In genomic region chr7:142587578-142588191, GRCh38 we compare ENCODE assay signal across 9 cellular contexts.
DNase-seq lines count a peak whose midpoint lies in the region; ATAC-seq and TF ChIP-seq lines count a peak whose summit lies in the region.
"Had no signal": no experiment of that assay in that cellular context is flagged by ENCODE, and none has a peak within 500 bp of the region (broad histone marks: within the 10 kb centered on the region; RNA-seq: fewer than 3 reads in every experiment).

No MANE protein-coding gene starts in this region.

- DNase-seq in MCF 10A (ENCODE audit: unreplicated experiment) (peak; percentile 85), breast epithelium (ENCODE audit: low spot score in 2 of 2) (no peak), SKM-1 treated with dmso at 0.1 percent for 144 hours (lab: John Stamatoyannopoulos, UW; ENCODE audit: unreplicated experiment) (peak; percentile 91), germinal center (ENCODE audit: low spot score) (peak; percentile 47), smooth muscle cell (lab: John Stamatoyannopoulos, UW; ENCODE audit: unreplicated experiment) (no peak), mucosa of gallbladder (ENCODE audit: low spot score) (no peak)

- H3K4me2 ChIP-seq in smooth muscle cell = no peak overlapping the region

- no peaks in the 10 kb centered on the region for H3K36me3 ChIP-seq in breast epithelium
- H3K36me3 ChIP-seq in smooth muscle cell (ENCODE audit: low read depth) = no peaks in the 10 kb centered on the region

- H3K9ac ChIP-seq in smooth muscle cell (ENCODE audit: low read depth) = no peak overlapping the region

- TF ChIP-seq CTCF in MCF 10A (IDR thresholded peaks at IDR 0.05; ENCODE audit: unreplicated experiment) = peak; percentile 63
- peak in 1 of 3 donors; percentile 8 for TF ChIP-seq CTCF in breast epithelium (IDR thresholded peaks at IDR 0.05)
- peak; percentile 43 for TF ChIP-seq CTCF in smooth muscle cell (IDR thresholded peaks at IDR 0.05; ENCODE audit: borderline replicate concordance, insufficient read depth, poor library complexity, severe bottlenecking)

- no peak overlapping the region for H3K4me3 Mint-ChIP-seq in MCF 10A (ENCODE audit: unreplicated experiment)
- H3K4me3 Mint-ChIP-seq: IgD-negative memory B cell had no signal

- H3K4me3 ChIP-seq in breast epithelium (no peak overlapping the region), smooth muscle cell (no peak overlapping the region)

- peaks cover 6% of the 10 kb centered on the region for H3K4me1 Mint-ChIP-seq in MCF 10A (ENCODE audit: insufficient read depth, unreplicated experiment)
- H3K4me1 Mint-ChIP-seq: IgD-negative memory B cell had no signal

- CTCF ChIA-PET in MCF 10A (lab: Yijun Ruan, JAX) = interaction anchor here (0.6 to 7.0 kb wide), 38 partner anchors 9 to 803 kb away, joined by 3 to 92 read pairs (median 5); no protein-coding TSS in a partner anchor

- no peaks in the 10 kb centered on the region for H4K20me1 ChIP-seq in smooth muscle cell (ENCODE audit: low read depth)

- no TSS peak for BruUV-seq in MCF 10A (replicated peaks; lab: Mats Ljungman, UMichigan)

- H3K9me3 Mint-ChIP-seq in MCF 10A (ENCODE audit: unreplicated experiment) = no peaks in the 10 kb centered on the region
- H3K9me3 Mint-ChIP-seq: IgD-negative memory B cell had no signal

- intact Hi-C loops in MCF 10A (cut with micrococcal nuclease) = loop anchor here (1.0 kb wide), 1 partner anchor 52 kb away; no protein-coding TSS in a partner anchor
- intact Hi-C loops in breast epithelium (cut with DNase I; ENCODE audit: low total_unique reads) = no loop called here

- no peak for TF ChIP-seq POLR2A in breast epithelium (IDR thresholded peaks at IDR 0.05)

- H3K4me1 ChIP-seq in breast epithelium = no peaks in the 10 kb centered on the region
- no peaks in the 10 kb centered on the region for H3K4me1 ChIP-seq in smooth muscle cell (ENCODE audit: low read depth)

- H3K9me3 ChIP-seq in breast epithelium (no peaks in the 10 kb centered on the region), smooth muscle cell (replicated peaks; ENCODE audit: low read depth) (no peaks in the 10 kb centered on the region)

- no peak overlapping the region for H3K27ac Mint-ChIP-seq in MCF 10A (ENCODE audit: low read depth, unreplicated experiment)
- H3K27ac Mint-ChIP-seq: IgD-negative memory B cell had no signal

- H3K36me3 Mint-ChIP-seq in MCF 10A (ENCODE audit: insufficient read depth, unreplicated experiment) = no peaks in the 10 kb centered on the region
- H3K36me3 Mint-ChIP-seq: IgD-negative memory B cell had no signal

- no peaks in the 10 kb centered on the region for H3F3A ChIP-seq in smooth muscle cell (ENCODE audit: low read depth)

- 72% methylated on average over 5 of the region's 5 CpGs for WGBS in smooth muscle cell (ENCODE audit: low lambda C conversion rate)

- peak; percentile 79 for ATAC-seq in GM21447 (IDR thresholded peaks at IDR 0.05; ENCODE audit: unreplicated experiment)
- peak; percentile 73 for ATAC-seq in HG03521 (IDR thresholded peaks at IDR 0.05; ENCODE audit: unreplicated experiment)

- H3K27ac ChIP-seq in breast epithelium = no peak overlapping the region
- no peak overlapping the region for H3K27ac ChIP-seq in smooth muscle cell (ENCODE audit: low read depth)

- H3K27me3 Mint-ChIP-seq in MCF 10A (ENCODE audit: insufficient read depth, unreplicated experiment) = no peaks in the 10 kb centered on the region
- H3K27me3 Mint-ChIP-seq: IgD-negative memory B cell had no signal

- POLR2A ChIA-PET in MCF 10A (lab: Yijun Ruan, JAX) = interaction anchor here (0.5 to 1.5 kb wide), 6 partner anchors 9 to 219 kb away, joined by 3 to 4 read pairs (median 3); no protein-coding TSS in a partner anchor

- H2AFZ ChIP-seq in smooth muscle cell (ENCODE audit: low read depth) = peak overlapping the region; percentile 24

- no peaks in the 10 kb centered on the region for H3K79me2 ChIP-seq in smooth muscle cell (ENCODE audit: low read depth)

- H3K27me3 ChIP-seq in breast epithelium (no peaks in the 10 kb centered on the region), smooth muscle cell (ENCODE audit: low read depth) (no peaks in the 10 kb centered on the region)

Comparison
In these comparisons a context has a peak if more than half of its experiments do, and no peak if none do; other contexts are left out.
1. DNase-seq: peak in MCF 10A (single experiment), SKM-1 treated with dmso at 0.1 percent for 144 hours (single experiment) and germinal center (single experiment); none in breast epithelium (0 of 2), smooth muscle cell (single experiment) and mucosa of gallbladder (single experiment).